18 cellular contexts compared by ENCODE assay signal in the genomic region with DNA sequence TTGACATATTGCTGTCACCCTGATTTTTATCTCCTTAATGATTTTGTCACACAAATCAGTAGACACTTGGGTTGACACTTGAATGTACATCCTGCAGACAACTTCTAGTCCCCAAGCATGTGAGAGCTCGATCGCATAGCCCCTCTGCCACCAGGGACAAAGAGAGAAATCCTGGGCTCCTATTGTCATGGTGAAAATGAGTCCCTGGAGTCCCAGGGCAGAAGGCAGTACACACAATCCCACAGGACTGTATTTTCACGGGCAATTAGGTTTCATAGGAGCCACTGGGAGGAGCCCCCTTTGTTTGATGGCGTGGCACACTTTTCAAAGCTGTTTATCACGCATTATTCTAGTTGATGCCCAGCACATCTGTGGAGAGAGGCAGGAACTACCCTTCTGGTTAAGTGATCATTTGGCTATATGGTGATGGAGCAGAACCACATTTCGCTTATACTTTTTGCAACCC.
DNase-seq lines count a peak whose midpoint lies in the region; ATAC-seq, FAIRE-seq and TF ChIP-seq lines count a peak whose summit lies in the region.
"Had no signal": no experiment of that assay in that cellular context is flagged by ENCODE, and none has a peak within 500 bp of the region (broad histone marks: within the 10 kb centered on the region; RNA-seq: fewer than 3 reads in every experiment).

No MANE protein-coding gene starts in this region.

- H3K27ac Mint-ChIP-seq in glutamatergic neuron (ENCODE audit: unreplicated experiment): peak overlapping the region; percentile 99
- no peak overlapping the region for H3K27ac Mint-ChIP-seq in CD4-positive, alpha-beta T cell
- H3K27ac Mint-ChIP-seq: CD4-positive, alpha-beta memory T cell had no signal

- intact Hi-C loops in CD4-positive, alpha-beta T cell (cut with DNase I, micrococcal nuclease): no loop called here

- no peaks in the 10 kb centered on the region for H3K9me3 ChIP-seq in BLaER1
- no peaks in the 10 kb centered on the region for H3K9me3 ChIP-seq in CD4-positive, alpha-beta T cell (ENCODE audit: control insufficient read depth, low read length)
- H3K9me3 ChIP-seq: SJSA1 had no signal

- DNase-seq in DMS153 treated with DMSO at 0.1 percent for 48 hours (lab: John Stamatoyannopoulos, UW; ENCODE audit: unreplicated experiment) (peak; percentile 33), NCI-H2171 treated with DMSO at 0.1 percent for 48 hours (lab: John Stamatoyannopoulos, UW) (peak; percentile 80), glutamatergic neuron (peak; percentile 26), HTR-8/SVneo (ENCODE audit: insufficient read length, low spot score) (no peak)
- DNase-seq in CD4-positive, alpha-beta T cell: no peak
- DNase-seq: CD4-positive, alpha-beta memory T cell; KBM-7; NCI-H1092 treated with DMSO at 0.1 percent for 48 hours; NCI-H1436 treated with DMSO at 0.1 percent for 48 hours; NCI-H2029 treated with DMSO at 0.1 percent for 48 hours; T-helper 1 cell had no signal

- peaks cover 15% of the 10 kb centered on the region for H3K4me1 ChIP-seq in BLaER1
- H3K4me1 ChIP-seq: SJSA1 had no signal

- no peak for TF ChIP-seq CTCF in glutamatergic neuron (IDR thresholded peaks at IDR 0.05; ENCODE audit: partially characterized antibody, unreplicated experiment)
- TF ChIP-seq CTCF in CD4-positive, alpha-beta T cell (IDR thresholded peaks at IDR 0.05): no peak

- no peaks in the 10 kb centered on the region for H4K20me1 ChIP-seq in BLaER1

- H3K27ac ChIP-seq in BLaER1: no peak overlapping the region
- no peak overlapping the region for H3K27ac ChIP-seq in CD4-positive, alpha-beta T cell (ENCODE audit: low read depth, low read length)
- H3K27ac ChIP-seq: SJSA1 had no signal

- peak overlapping the region; percentile 66 for H3K4me3 Mint-ChIP-seq in glutamatergic neuron (ENCODE audit: unreplicated experiment)
- no peak overlapping the region for H3K4me3 Mint-ChIP-seq in CD4-positive, alpha-beta T cell
- H3K4me3 Mint-ChIP-seq: CD4-positive, alpha-beta memory T cell had no signal

- H3K4me2 ChIP-seq in BLaER1: 0 out of 2 replicates have a peak overlapping the region, but pooled peaks have one; percentile 0

- no peak for ATAC-seq in GM21717 (IDR thresholded peaks at IDR 0.05; ENCODE audit: unreplicated experiment)
- no peak for ATAC-seq in CD4-positive, alpha-beta T cell (ENCODE audit: poor library complexity)
- no peak for ATAC-seq in GM21447 (IDR thresholded peaks at IDR 0.05; ENCODE audit: unreplicated experiment)
- ATAC-seq: HepG2 had no signal

- H3K9ac ChIP-seq in BLaER1: no peak overlapping the region

- CTCF ChIA-PET in CD4-positive, alpha-beta T cell (lab: Charles Lee): no interaction called here

- peaks cover 19% of the 10 kb centered on the region for H3K36me3 ChIP-seq in BLaER1
- H3K36me3 ChIP-seq: SJSA1 had no signal

- no peak for FAIRE-seq in HTR-8/SVneo (lab: Jason Lieb, UNC)
- FAIRE-seq: GM12878, HepG2, RCC 7860 had no signal

- POLR2A ChIA-PET in CD4-positive, alpha-beta T cell (lab: Charles Lee): no interaction called here

- H3K27me3 Mint-ChIP-seq in glutamatergic neuron (ENCODE audit: unreplicated experiment): peaks cover 10% of the 10 kb centered on the region
- H3K27me3 Mint-ChIP-seq in CD4-positive, alpha-beta T cell: peaks cover 4% of the 10 kb centered on the region

- H3K4me1 Mint-ChIP-seq in glutamatergic neuron (ENCODE audit: low read depth, unreplicated experiment): peaks cover 28% of the 10 kb centered on the region
- H3K4me1 Mint-ChIP-seq in CD4-positive, alpha-beta T cell (ENCODE audit: low read depth): no peaks in the 10 kb centered on the region
- H3K4me1 Mint-ChIP-seq: CD4-positive, alpha-beta memory T cell had no signal

- H3K9me3 Mint-ChIP-seq in glutamatergic neuron (ENCODE audit: unreplicated experiment): peaks cover 18% of the 10 kb centered on the region
- H3K9me3 Mint-ChIP-seq in CD4-positive, alpha-beta T cell: no peaks in the 10 kb centered on the region

- peaks cover 5% of the 10 kb centered on the region for H3K36me3 Mint-ChIP-seq in glutamatergic neuron (ENCODE audit: unreplicated experiment)
- H3K36me3 Mint-ChIP-seq in CD4-positive, alpha-beta T cell (ENCODE audit: low read depth): no peaks in the 10 kb centered on the region
- H3K36me3 Mint-ChIP-seq: CD4-positive, alpha-beta memory T cell had no signal

- H3K27me3 ChIP-seq in BLaER1: no peaks in the 10 kb centered on the region
- H3K27me3 ChIP-seq in CD4-positive, alpha-beta T cell (ENCODE audit: control insufficient read depth, insufficient read depth, low read length): no peaks in the 10 kb centered on the region
- H3K27me3 ChIP-seq: SJSA1 had no signal

- H3K4me3 ChIP-seq in BLaER1: no peak overlapping the region
- H3K4me3 ChIP-seq: GM12878, SJSA1 had no signal

Comparison
In these comparisons a context has a peak if more than half of its experiments do, and no peak if none do; other contexts are left out.
1. DNase-seq: peak in DMS153 treated with DMSO at 0.1 percent for 48 hours (single experiment), NCI-H2171 treated with DMSO at 0.1 percent for 48 hours (single experiment) and glutamatergic neuron (single experiment); none in CD4-positive, alpha-beta T cell (0 of 10) and HTR-8/SVneo (single experiment).